ENCODE assay signal across 1 cellular context in genomic region chr2:167595021-167595420, GRCh38.
TF ChIP-seq lines count a peak whose summit lies in the region.

No MANE protein-coding gene starts in this region.

TF ChIP-seq in WTC11, 78 proteins besides CTCF, POLR2A, EP300 and RAD21 (continued from another document):
- TF ChIP-seq FOXP4 (CRISPR knock-in tag; IDR thresholded peaks at IDR 0.05): no peak
- no peak for TF ChIP-seq ZNF512 (CRISPR knock-in tag; IDR thresholded peaks at IDR 0.05; ENCODE audit: borderline replicate concordance)
- TF ChIP-seq ATF6 (CRISPR knock-in tag; IDR thresholded peaks at IDR 0.05): no peak
- no peak for TF ChIP-seq AR (CRISPR knock-in tag; IDR thresholded peaks at IDR 0.05)
- TF ChIP-seq JUN (CRISPR knock-in tag; IDR thresholded peaks at IDR 0.05): no peak
TF ChIP-seq in WTC11: peak in this region for 0.
